2 cellular contexts compared by ENCODE assay signal in the genomic region with DNA sequence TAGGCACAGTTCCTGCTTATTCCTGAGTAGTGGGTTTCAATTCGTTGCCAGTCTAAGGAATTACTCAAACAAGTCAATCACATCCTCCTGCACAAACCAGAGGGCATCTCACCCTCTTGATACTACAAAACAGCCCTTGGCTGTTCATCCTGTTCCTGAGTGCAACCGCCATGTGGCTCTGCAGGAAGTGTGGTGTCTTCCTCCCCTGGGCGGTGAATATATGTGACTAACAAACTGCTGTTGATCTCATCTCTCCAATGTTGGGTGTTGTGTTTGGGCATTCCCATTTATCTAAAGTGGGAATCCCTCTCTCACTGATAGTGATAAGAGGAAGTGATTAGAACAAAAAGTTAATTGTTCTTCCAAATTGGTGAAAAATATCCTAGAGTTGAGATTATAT.
TF ChIP-seq lines count a peak whose summit lies in the region.

No MANE protein-coding gene starts in this region.

TF ChIP-seq in GM23338, 12 proteins besides CTCF, POLR2A, EP300 and RAD21:
- TF ChIP-seq POLR2AphosphoS5 (IDR thresholded peaks at IDR 0.05; ENCODE audit: low read depth) (no peak), ZNF331 (CRISPR knock-in tag; IDR thresholded peaks at IDR 0.05; ENCODE audit: low read depth) (no peak), CREB1 (CRISPR knock-in tag; IDR thresholded peaks at IDR 0.05; ENCODE audit: low read depth) (no peak)
- TF ChIP-seq, protein P1, sequence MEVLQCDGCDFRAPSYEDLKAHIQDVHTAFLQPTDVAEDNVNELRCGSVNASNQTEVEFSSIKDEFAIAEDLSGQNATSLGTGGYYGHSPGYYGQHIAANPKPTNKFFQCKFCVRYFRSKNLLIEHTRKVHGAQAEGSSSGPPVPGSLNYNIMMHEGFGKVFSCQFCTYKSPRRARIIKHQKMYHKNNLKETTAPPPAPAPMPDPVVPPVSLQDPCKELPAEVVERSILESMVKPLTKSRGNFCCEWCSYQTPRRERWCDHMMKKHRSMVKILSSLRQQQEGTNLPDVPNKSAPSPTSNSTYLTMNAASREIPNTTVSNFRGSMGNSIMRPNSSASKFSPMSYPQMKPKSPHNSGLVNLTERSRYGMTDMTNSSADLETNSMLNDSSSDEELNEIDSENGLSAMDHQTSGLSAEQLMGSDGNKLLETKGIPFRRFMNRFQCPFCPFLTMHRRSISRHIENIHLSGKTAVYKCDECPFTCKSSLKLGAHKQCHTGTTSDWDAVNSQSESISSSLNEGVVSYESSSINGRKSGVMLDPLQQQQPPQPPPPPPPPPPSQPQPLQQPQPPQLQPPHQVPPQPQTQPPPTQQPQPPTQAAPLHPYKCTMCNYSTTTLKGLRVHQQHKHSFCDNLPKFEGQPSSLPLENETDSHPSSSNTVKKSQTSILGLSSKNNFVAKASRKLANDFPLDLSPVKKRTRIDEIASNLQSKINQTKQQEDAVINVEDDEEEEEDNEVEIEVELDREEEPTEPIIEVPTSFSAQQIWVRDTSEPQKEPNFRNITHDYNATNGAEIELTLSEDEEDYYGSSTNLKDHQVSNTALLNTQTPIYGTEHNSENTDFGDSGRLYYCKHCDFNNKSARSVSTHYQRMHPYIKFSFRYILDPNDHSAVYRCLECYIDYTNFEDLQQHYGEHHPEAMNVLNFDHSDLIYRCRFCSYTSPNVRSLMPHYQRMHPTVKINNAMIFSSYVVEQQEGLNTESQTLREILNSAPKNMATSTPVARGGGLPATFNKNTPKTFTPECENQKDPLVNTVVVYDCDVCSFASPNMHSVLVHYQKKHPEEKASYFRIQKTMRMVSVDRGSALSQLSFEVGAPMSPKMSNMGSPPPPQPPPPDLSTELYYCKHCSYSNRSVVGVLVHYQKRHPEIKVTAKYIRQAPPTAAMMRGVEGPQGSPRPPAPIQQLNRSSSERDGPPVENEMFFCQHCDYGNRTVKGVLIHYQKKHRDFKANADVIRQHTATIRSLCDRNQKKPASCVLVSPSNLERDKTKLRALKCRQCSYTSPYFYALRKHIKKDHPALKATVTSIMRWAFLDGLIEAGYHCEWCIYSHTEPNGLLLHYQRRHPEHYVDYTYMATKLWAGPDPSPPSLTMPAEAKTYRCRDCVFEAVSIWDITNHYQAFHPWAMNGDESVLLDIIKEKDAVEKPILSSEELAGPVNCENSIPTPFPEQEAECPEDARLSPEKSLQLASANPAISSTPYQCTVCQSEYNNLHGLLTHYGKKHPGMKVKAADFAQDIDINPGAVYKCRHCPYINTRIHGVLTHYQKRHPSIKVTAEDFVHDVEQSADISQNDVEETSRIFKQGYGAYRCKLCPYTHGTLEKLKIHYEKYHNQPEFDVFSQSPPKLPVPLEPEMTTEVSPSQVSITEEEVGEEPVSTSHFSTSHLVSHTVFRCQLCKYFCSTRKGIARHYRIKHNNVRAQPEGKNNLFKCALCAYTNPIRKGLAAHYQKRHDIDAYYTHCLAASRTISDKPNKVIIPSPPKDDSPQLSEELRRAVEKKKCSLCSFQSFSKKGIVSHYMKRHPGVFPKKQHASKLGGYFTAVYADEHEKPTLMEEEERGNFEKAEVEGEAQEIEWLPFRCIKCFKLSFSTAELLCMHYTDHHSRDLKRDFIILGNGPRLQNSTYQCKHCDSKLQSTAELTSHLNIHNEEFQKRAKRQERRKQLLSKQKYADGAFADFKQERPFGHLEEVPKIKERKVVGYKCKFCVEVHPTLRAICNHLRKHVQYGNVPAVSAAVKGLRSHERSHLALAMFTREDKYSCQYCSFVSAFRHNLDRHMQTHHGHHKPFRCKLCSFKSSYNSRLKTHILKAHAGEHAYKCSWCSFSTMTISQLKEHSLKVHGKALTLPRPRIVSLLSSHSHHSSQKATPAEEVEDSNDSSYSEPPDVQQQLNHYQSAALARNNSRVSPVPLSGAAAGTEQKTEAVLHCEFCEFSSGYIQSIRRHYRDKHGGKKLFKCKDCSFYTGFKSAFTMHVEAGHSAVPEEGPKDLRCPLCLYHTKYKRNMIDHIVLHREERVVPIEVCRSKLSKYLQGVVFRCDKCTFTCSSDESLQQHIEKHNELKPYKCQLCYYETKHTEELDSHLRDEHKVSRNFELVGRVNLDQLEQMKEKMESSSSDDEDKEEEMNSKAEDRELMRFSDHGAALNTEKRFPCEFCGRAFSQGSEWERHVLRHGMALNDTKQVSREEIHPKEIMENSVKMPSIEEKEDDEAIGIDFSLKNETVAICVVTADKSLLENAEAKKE (CRISPR knock-in tag; IDR thresholded peaks at IDR 0.05): no peak

TF ChIP-seq in IMR-90, 13 proteins besides CTCF, POLR2A, EP300 and RAD21:
- TF ChIP-seq MAZ (IDR thresholded peaks at IDR 0.05; ENCODE audit: borderline replicate concordance, low read depth, low read length): no peak
- no peak for TF ChIP-seq NFE2L2 (IDR thresholded peaks at IDR 0.05; ENCODE audit: low read depth, low read length)
- TF ChIP-seq MAFK (IDR thresholded peaks at IDR 0.05; ENCODE audit: low read depth, low read length): no peak
